Comparison of ENCODE assay signal across 11 cellular contexts in the genomic region with DNA sequence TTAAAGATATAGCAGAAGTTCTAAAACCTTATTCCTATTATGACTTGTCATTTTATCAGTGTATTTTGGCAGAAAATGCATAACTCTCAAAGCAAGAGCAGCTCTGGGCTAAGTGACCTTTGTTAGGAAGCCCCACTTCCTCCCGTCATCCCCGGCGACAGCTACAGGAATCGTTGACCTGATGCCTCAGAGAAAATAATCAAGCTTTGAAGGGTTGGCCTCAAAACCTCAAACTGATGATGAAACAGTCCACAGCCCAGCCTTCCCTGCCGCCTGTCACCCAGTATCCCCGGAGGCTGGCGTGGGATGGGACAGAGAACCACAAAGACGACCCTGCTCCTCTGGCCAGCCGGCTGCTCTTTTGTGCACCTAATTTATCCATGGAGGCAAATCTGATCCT.
A peak's percentile ranks its signal among the peaks of the same experiment; 100 is the strongest.
DNase-seq lines count a peak whose midpoint lies in the region; ATAC-seq, FAIRE-seq and TF ChIP-seq lines count a peak whose summit lies in the region.
"Had no signal": no experiment of that assay in that cellular context is flagged by ENCODE, and none has a peak within 500 bp of the region (broad histone marks: within the 10 kb centered on the region; RNA-seq: fewer than 3 reads in every experiment).

No MANE protein-coding gene starts in this region.

- peaks cover 4% of the 10 kb centered on the region for H3K4me1 ChIP-seq in astrocyte (ENCODE audit: insufficient read depth, low read length)
- peaks cover 40% of the 10 kb centered on the region for H3K4me1 ChIP-seq in neural progenitor cell
- no peaks in the 10 kb centered on the region for H3K4me1 ChIP-seq in lower lobe of right lung

- no peak overlapping the region for H2AFZ ChIP-seq in astrocyte (ENCODE audit: low read depth, low read length)
- peak overlapping the region; percentile 14 for H2AFZ ChIP-seq in neural progenitor cell (replicated peaks)

- TF ChIP-seq CTCF in astrocyte (IDR thresholded peaks at IDR 0.05; ENCODE audit: insufficient read depth, low read depth, low read length) (no peak), neural progenitor cell (IDR thresholded peaks at IDR 0.05) (no peak), lower lobe of right lung (IDR thresholded peaks at IDR 0.05) (no peak)

- peaks cover 51% of the 10 kb centered on the region for H3K27me3 Mint-ChIP-seq in astrocyte (ENCODE audit: low read depth, unreplicated experiment)
- H3K27me3 Mint-ChIP-seq in neural progenitor cell (ENCODE audit: insufficient read depth, low read depth) = peaks cover 15% of the 10 kb centered on the region
- H3K27me3 Mint-ChIP-seq in activated T-helper 2 cell treated with anti-CD3 and anti-CD28 coated beads, Interferon-gamma antibody, Interleukin-2, Interleukin-4, amounts not matched to agents 10 μg/mL and 5 μg/mL and 100 μg/mL, durations not matched to agents 14 hours and 24 hours and 36 hours (ENCODE audit: low read depth) = peaks cover 24% of the 10 kb centered on the region

- no peaks in the 10 kb centered on the region for H3K27me3 ChIP-seq in astrocyte (ENCODE audit: insufficient read depth, low read length)
- H3K27me3 ChIP-seq in neural progenitor cell = no peaks in the 10 kb centered on the region
- peaks cover 9% of the 10 kb centered on the region for H3K27me3 ChIP-seq in lower lobe of right lung (ENCODE audit: low read depth)

- H3K4me3 Mint-ChIP-seq in astrocyte (ENCODE audit: unreplicated experiment) = peak overlapping the region; percentile 74
- H3K4me3 Mint-ChIP-seq in neural progenitor cell = peak overlapping the region; percentile 77
- no peak overlapping the region for H3K4me3 Mint-ChIP-seq in activated T-helper 2 cell treated with anti-CD3 and anti-CD28 coated beads, Interferon-gamma antibody, Interleukin-2, Interleukin-4, amounts not matched to agents 10 μg/mL and 5 μg/mL and 100 μg/mL, durations not matched to agents 14 hours and 24 hours and 36 hours (ENCODE audit: low read depth)

- H4K20me1 ChIP-seq in astrocyte (ENCODE audit: insufficient read depth, low read length) = no peaks in the 10 kb centered on the region
- peaks cover 1% of the 10 kb centered on the region for H4K20me1 ChIP-seq in neural progenitor cell (ENCODE audit: low read depth)

- peak overlapping the region; percentile 49 for H3K4me2 ChIP-seq in astrocyte (ENCODE audit: low read length)
- H3K4me2 ChIP-seq in neural progenitor cell = peak overlapping the region; percentile 46

- H3K27ac Mint-ChIP-seq in astrocyte (ENCODE audit: unreplicated experiment) = peak overlapping the region; percentile 78
- H3K27ac Mint-ChIP-seq in neural progenitor cell = peak overlapping the region; percentile 93
- no peak overlapping the region for H3K27ac Mint-ChIP-seq in activated T-helper 2 cell treated with anti-CD3 and anti-CD28 coated beads, Interferon-gamma antibody, Interleukin-2, Interleukin-4, amounts not matched to agents 10 μg/mL and 5 μg/mL and 100 μg/mL, durations not matched to agents 14 hours and 24 hours and 36 hours

- intact Hi-C loops in activated T-helper 2 cell treated with anti-CD3 and anti-CD28 coated beads, Interferon-gamma antibody, Interleukin-2, Interleukin-4, amounts not matched to agents 10 μg/mL and 5 μg/mL and 100 μg/mL, durations not matched to agents 14 hours and 24 hours and 36 hours (cut with micrococcal nuclease) = no loop called here
- intact Hi-C loops in lower lobe of right lung (cut with DNase I) = no loop called here

- no peaks in the 10 kb centered on the region for H3K36me3 ChIP-seq in astrocyte (ENCODE audit: insufficient read depth, low read length)
- no peaks in the 10 kb centered on the region for H3K36me3 ChIP-seq in neural progenitor cell
- no peaks in the 10 kb centered on the region for H3K36me3 ChIP-seq in lower lobe of right lung

- no peaks in the 10 kb centered on the region for H3K79me2 ChIP-seq in astrocyte (ENCODE audit: insufficient read depth, low read length)
- no peaks in the 10 kb centered on the region for H3K79me2 ChIP-seq in neural progenitor cell (ENCODE audit: low read depth)

- H3K9ac ChIP-seq in astrocyte (ENCODE audit: low read length) = no peak overlapping the region
- no peak overlapping the region for H3K9ac ChIP-seq in neural progenitor cell

- H3F3A ChIP-seq in neural progenitor cell (ENCODE audit: low read depth) = peaks cover 27% of the 10 kb centered on the region

- H3K27ac ChIP-seq in astrocyte (ENCODE audit: low read depth, low read length) (no peak overlapping the region), neural progenitor cell (no peak overlapping the region), lower lobe of right lung (no peak overlapping the region)

- H3K9me3 Mint-ChIP-seq in astrocyte (ENCODE audit: unreplicated experiment) = peaks cover 5% of the 10 kb centered on the region
- H3K9me3 Mint-ChIP-seq in neural progenitor cell = peaks cover 10% of the 10 kb centered on the region
- H3K9me3 Mint-ChIP-seq in activated T-helper 2 cell treated with anti-CD3 and anti-CD28 coated beads, Interferon-gamma antibody, Interleukin-2, Interleukin-4, amounts not matched to agents 10 μg/mL and 5 μg/mL and 100 μg/mL, durations not matched to agents 14 hours and 24 hours and 36 hours = no peaks in the 10 kb centered on the region

- no peaks in the 10 kb centered on the region for H3K9me3 ChIP-seq in astrocyte (ENCODE audit: insufficient read depth, low read depth, low read length)
- H3K9me3 ChIP-seq in neural progenitor cell (ENCODE audit: low read depth) = no peaks in the 10 kb centered on the region
- H3K9me3 ChIP-seq in lower lobe of right lung = no peaks in the 10 kb centered on the region

- DNase-seq in EH (ENCODE audit: low read depth) = peak; percentile 6
- peak; percentile 55 for DNase-seq in M059J (ENCODE audit: low read depth)
- DNase-seq in astrocyte (ENCODE audit: low read depth) = peak; percentile 8
- no peak for DNase-seq in neural progenitor cell (ENCODE audit: low spot score)
- DNase-seq in HUDEP-2 (lab: John Stamatoyannopoulos, UW; ENCODE audit: unreplicated experiment in 76 of 76) = no peak
- DNase-seq in activated T-helper 2 cell treated with anti-CD3 and anti-CD28 coated beads, Interferon-gamma antibody, Interleukin-2, Interleukin-4, amounts not matched to agents 10 μg/mL and 5 μg/mL and 100 μg/mL, durations not matched to agents 14 hours and 24 hours and 36 hours (ENCODE audit: low spot score) = no peak
- DNase-seq in lower lobe of right lung = no peak
- DNase-seq: activated CD4-positive, alpha-beta T cell treated with anti-CD3 and anti-CD28 coated beads, Interleukin-2, amount 50 U/mL, for 48 hours; activated gamma-delta T cell; cerebellar nuclear complex; NCI-H1694 had no signal

- H3K4me1 Mint-ChIP-seq in astrocyte (ENCODE audit: low read depth, unreplicated experiment) (peaks cover 12% of the 10 kb centered on the region), neural progenitor cell (peaks cover 64% of the 10 kb centered on the region)
- H3K4me1 Mint-ChIP-seq in activated T-helper 2 cell treated with anti-CD3 and anti-CD28 coated beads, Interferon-gamma antibody, Interleukin-2, Interleukin-4, amounts not matched to agents 10 μg/mL and 5 μg/mL and 100 μg/mL, durations not matched to agents 14 hours and 24 hours and 36 hours (ENCODE audit: low read depth) = peaks cover 6% of the 10 kb centered on the region

- H3K4me3 ChIP-seq in astrocyte (ENCODE audit: insufficient read depth, low read depth, low read length) (no peak overlapping the region), neural progenitor cell (no peak overlapping the region), lower lobe of right lung (no peak overlapping the region)

- H3K36me3 Mint-ChIP-seq in astrocyte (ENCODE audit: low read depth, unreplicated experiment) (peaks cover 3% of the 10 kb centered on the region), neural progenitor cell (peaks cover 2% of the 10 kb centered on the region)
- no peaks in the 10 kb centered on the region for H3K36me3 Mint-ChIP-seq in activated T-helper 2 cell treated with anti-CD3 and anti-CD28 coated beads, Interferon-gamma antibody, Interleukin-2, Interleukin-4, amounts not matched to agents 10 μg/mL and 5 μg/mL and 100 μg/mL, durations not matched to agents 14 hours and 24 hours and 36 hours (ENCODE audit: low read depth)

- ATAC-seq in lower lobe of right lung = no peak

- FAIRE-seq in astrocyte (lab: Jason Lieb, UNC) = no peak

Comparison
In these comparisons a context has a peak if more than half of its experiments do, and no peak if none do; other contexts are left out.
1. DNase-seq: peak in EH (single experiment), M059J (single experiment) and astrocyte (single experiment); none in neural progenitor cell (single experiment), HUDEP-2 (0 of 76), activated T-helper 2 cell treated with anti-CD3 and anti-CD28 coated beads, Interferon-gamma antibody, Interleukin-2, Interleukin-4, amounts not matched to agents 10 μg/mL and 5 μg/mL and 100 μg/mL, durations not matched to agents 14 hours and 24 hours and 36 hours (single experiment) and lower lobe of right lung (single experiment).